Comparison of ENCODE assay signal across 8 cellular contexts in the genomic region with DNA sequence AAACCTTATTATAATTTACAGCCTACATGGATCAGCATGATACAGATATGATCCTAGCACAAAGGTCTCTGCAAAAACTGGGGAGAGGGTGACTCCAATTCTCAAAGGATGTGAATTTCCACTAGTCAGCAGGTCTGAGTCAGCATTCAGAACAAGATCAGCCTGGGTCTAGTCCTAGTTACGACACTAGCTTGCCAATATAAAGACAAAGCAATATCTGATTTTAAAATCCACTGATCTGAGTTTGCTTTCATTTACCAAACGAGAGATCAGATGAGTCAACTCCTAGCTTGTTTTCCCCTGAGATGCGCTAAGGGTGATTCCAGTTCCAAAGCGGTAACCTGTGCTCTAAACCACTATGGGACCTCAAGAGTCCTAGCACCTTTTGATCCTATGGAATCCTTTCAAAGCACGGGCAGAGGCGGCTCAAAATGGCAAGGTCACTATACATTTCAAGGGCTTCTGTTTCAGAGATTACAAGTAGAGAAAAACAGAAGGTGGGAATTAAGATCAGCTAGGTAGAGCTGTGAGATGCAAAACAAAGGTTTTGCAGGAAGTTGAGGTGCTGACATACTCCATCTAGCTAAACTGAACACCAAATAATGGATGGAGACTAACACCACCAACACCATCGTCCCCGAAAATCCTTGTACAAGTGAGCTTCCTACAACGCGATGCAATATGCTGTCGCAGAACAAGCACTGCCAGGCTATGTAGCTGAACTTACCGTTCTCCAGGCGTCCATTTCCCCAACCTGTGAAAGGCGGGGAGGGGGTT. TPM values are rescaled to one million over a fixed set of nuclear protein-coding genes. Genes with fewer than 3 reads are reported as not detected.
A peak's percentile ranks its signal among the peaks of the same experiment; 100 is the strongest.
DNase-seq lines count a peak whose midpoint lies in the region; ATAC-seq and TF ChIP-seq lines count a peak whose summit lies in the region.

No MANE protein-coding gene starts in this region.

- H3K4me1 ChIP-seq in gastrocnemius medialis = peaks cover 16 to 17% of the 10 kb centered on the region in 2 donors

- H3K9me3 ChIP-seq in gastrocnemius medialis = no peaks in the 10 kb centered on the region

- H3K4me3 Mint-ChIP-seq in activated CD4-positive, alpha-beta T cell treated with anti-CD3 and anti-CD28 coated beads, Interleukin-2, amount 10 ng/mL, durations not matched to agents 7 days and 5 days = peak overlapping the region; percentile 89
- H3K4me3 Mint-ChIP-seq in glutamatergic neuron (ENCODE audit: unreplicated experiment) = peak overlapping the region; percentile 95

- H3K36me3 Mint-ChIP-seq in activated CD4-positive, alpha-beta T cell treated with anti-CD3 and anti-CD28 coated beads, Interleukin-2, amount 10 ng/mL, durations not matched to agents 7 days and 5 days (ENCODE audit: low read depth) = peaks cover 13% of the 10 kb centered on the region
- no peaks in the 10 kb centered on the region for H3K36me3 Mint-ChIP-seq in glutamatergic neuron (ENCODE audit: unreplicated experiment)

- H3K27ac ChIP-seq in gastrocnemius medialis = peak overlapping the region; percentile 86 to 90 (median 88)

- CTCF ChIA-PET in activated CD4-positive, alpha-beta T cell treated with anti-CD3 and anti-CD28 coated beads, Interleukin-2, amount 10 ng/mL, durations not matched to agents 7 days and 5 days (lab: Charles Lee) = interaction anchor here (1.2 to 1.3 kb wide), 2 partner anchors 10 to 185 kb away, joined by 5 to 6 read pairs; no protein-coding TSS in a partner anchor

- TF ChIP-seq CTCF in glutamatergic neuron (IDR thresholded peaks at IDR 0.05; ENCODE audit: partially characterized antibody, unreplicated experiment) = no peak
- no peak for TF ChIP-seq CTCF in gastrocnemius medialis (IDR thresholded peaks at IDR 0.05 in 4 of 5, conservative IDR thresholded peaks at IDR 0.05 in 1 of 5)
- TF ChIP-seq CTCF in omental fat pad (IDR thresholded peaks at IDR 0.05) = no peak

- intact Hi-C loops in gastrocnemius medialis (cut with DNase I; ENCODE audit: low total_unique reads) = loop anchor here (10.0 kb wide), 1 partner anchor 98 kb away; the partner anchor contains the start of gene DCAF10

- ATAC-seq in GM18508 (IDR thresholded peaks at IDR 0.05; ENCODE audit: insufficient read depth, unreplicated experiment) = peak; percentile 9
- peak; percentile 8 for ATAC-seq in HG03439 (IDR thresholded peaks at IDR 0.05; ENCODE audit: unreplicated experiment)
- peak in 1 of 2 donors; percentile 0 for ATAC-seq in gastrocnemius medialis
- no peak for ATAC-seq in omental fat pad (ENCODE audit: low FRiP score)
- no peak for ATAC-seq in GM19455 (IDR thresholded peaks at IDR 0.05; ENCODE audit: unreplicated experiment)

- peak overlapping the region; percentile 75 to 93 (median 85) for H3K4me3 ChIP-seq in gastrocnemius medialis

- DNase-seq in AG08395 (ENCODE audit: low spot score) (peak; percentile 38), glutamatergic neuron (no peak), gastrocnemius medialis (no peak), omental fat pad (ENCODE audit: low spot score) (no peak)
- DNase-seq in activated CD4-positive, alpha-beta T cell treated with anti-CD3 and anti-CD28 coated beads, Interleukin-2, amount 10 ng/mL, durations not matched to agents 7 days and 5 days = no peak

- peaks cover 22% of the 10 kb centered on the region for H3K4me1 Mint-ChIP-seq in activated CD4-positive, alpha-beta T cell treated with anti-CD3 and anti-CD28 coated beads, Interleukin-2, amount 10 ng/mL, durations not matched to agents 7 days and 5 days
- H3K4me1 Mint-ChIP-seq in glutamatergic neuron (ENCODE audit: low read depth, unreplicated experiment) = peaks cover 17% of the 10 kb centered on the region

- POLR2A ChIA-PET in activated CD4-positive, alpha-beta T cell treated with anti-CD3 and anti-CD28 coated beads, Interleukin-2, amount 10 ng/mL, durations not matched to agents 7 days and 5 days (lab: Charles Lee) = no interaction called here

- TF ChIP-seq POLR2A in gastrocnemius medialis (IDR thresholded peaks at IDR 0.05) = no peak

- H3K27me3 Mint-ChIP-seq in activated CD4-positive, alpha-beta T cell treated with anti-CD3 and anti-CD28 coated beads, Interleukin-2, amount 10 ng/mL, durations not matched to agents 7 days and 5 days = peaks cover 2% of the 10 kb centered on the region
- H3K27me3 Mint-ChIP-seq in glutamatergic neuron (ENCODE audit: unreplicated experiment) = peaks cover 2% of the 10 kb centered on the region

- in situ Hi-C loops in gastrocnemius medialis (cut with MboI; ENCODE audit: low sequenced_read_pairs in 4 of 4) = loop anchor here in 1 of 4 donors (10.0 to 25.0 kb wide), 2 partner anchors 172 to 316 kb away; partner anchors contain the start of genes FBXO10 and TOMM5

- H3K36me3 ChIP-seq in gastrocnemius medialis = peaks cover 0 to 16% of the 10 kb centered on the region in 2 donors

- H3K27ac Mint-ChIP-seq in activated CD4-positive, alpha-beta T cell treated with anti-CD3 and anti-CD28 coated beads, Interleukin-2, amount 10 ng/mL, durations not matched to agents 7 days and 5 days = peak overlapping the region; percentile 94
- peak overlapping the region; percentile 76 for H3K27ac Mint-ChIP-seq in glutamatergic neuron (ENCODE audit: unreplicated experiment)

- H3K27me3 ChIP-seq in gastrocnemius medialis = no peaks in the 10 kb centered on the region

- no peaks in the 10 kb centered on the region for H3K9me3 Mint-ChIP-seq in activated CD4-positive, alpha-beta T cell treated with anti-CD3 and anti-CD28 coated beads, Interleukin-2, amount 10 ng/mL, durations not matched to agents 7 days and 5 days
- H3K9me3 Mint-ChIP-seq in glutamatergic neuron (ENCODE audit: unreplicated experiment) = peaks cover 8% of the 10 kb centered on the region

RNA-seq across cellular contexts. Expression of gene SLC25A51, which starts 0.9 kb away (rescaled TPM):
- total RNA-seq in activated CD4-positive, alpha-beta T cell treated with anti-CD3 and anti-CD28 coated beads, Interleukin-2, amount 10 ng/mL, durations not matched to agents 7 days and 5 days = 10 to 100 TPM; 30.5 to 36.8 TPM
- total RNA-seq in glutamatergic neuron (ENCODE audit: unreplicated experiment) (48.6 TPM), gastrocnemius medialis (10 to 100 TPM; 16.0 to 30.7 (median 22.2) TPM), omental fat pad (10 to 100 TPM; 34.5 to 59.1 (median 52.0) TPM)

Comparison
In these comparisons a context has a peak if more than half of its experiments do, and no peak if none do; other contexts are left out.
1. ATAC-seq: peak in GM18508 (single experiment) and HG03439 (single experiment); none in omental fat pad (single experiment) and GM19455 (single experiment).